9 cellular contexts compared by ENCODE assay signal in genomic region chr9:36150529-36151305, GRCh38. TPM values are rescaled to one million over a fixed set of nuclear protein-coding genes. Genes with fewer than 3 reads are reported as not detected.
DNase-seq lines count a peak whose midpoint lies in the region; ATAC-seq and TF ChIP-seq lines count a peak whose summit lies in the region.
"Had no signal": no experiment of that assay in that cellular context is flagged by ENCODE, and none has a peak within 500 bp of the region (broad histone marks: within the 10 kb centered on the region; RNA-seq: fewer than 3 reads in every experiment).

No MANE protein-coding gene starts in this region.

- POLR2A ChIA-PET in CD4-positive, alpha-beta T cell (lab: Charles Lee) = interaction anchor here (1.3 to 3.4 kb wide), 6 partner anchors 8 to 48 kb away, joined by 4 to 20 read pairs (median 11); partner anchors contain the start of genes CLTA and GLIPR2

- no peaks in the 10 kb centered on the region for H3K27me3 ChIP-seq in CD4-positive, alpha-beta T cell (ENCODE audit: control insufficient read depth, insufficient read depth, low read length)
- H3K27me3 ChIP-seq in MM.1S (replicated peaks; ENCODE audit: insufficient read depth, low read length) (no peaks in the 10 kb centered on the region), colonic mucosa (no peaks in the 10 kb centered on the region)

- peaks cover 7% of the 10 kb centered on the region for H3K9me3 Mint-ChIP-seq in CD4-positive, alpha-beta T cell
- H3K9me3 Mint-ChIP-seq in nephron progenitor cell = peaks cover 19% of the 10 kb centered on the region

- H3K79me2 ChIP-seq in MM.1S (ENCODE audit: low read length) = 0 out of 2 replicates have a peak, but pooled peaks cover 2% of the 10 kb centered on the region

- peak overlapping the region; percentile 57 for H3K4me3 ChIP-seq in MM.1S (ENCODE audit: low read length)
- H3K4me3 ChIP-seq in colonic mucosa = no peak overlapping the region

- intact Hi-C loops in CD4-positive, alpha-beta T cell (cut with DNase I, micrococcal nuclease) = loop anchor here in 1 of 2 experiments (1.0 to 5.0 kb wide), 2 partner anchors 14 to 1773 kb away; partner anchors contain the start of genes GLIPR2 and MYORG
- intact Hi-C loops in colonic mucosa (cut with DNase I) = no loop called here

- H3K4me2 ChIP-seq in MM.1S (ENCODE audit: low read depth, low read length) = peak overlapping the region; percentile 94

- peaks cover 59% of the 10 kb centered on the region for H3K36me3 Mint-ChIP-seq in CD4-positive, alpha-beta T cell (ENCODE audit: low read depth)
- H3K36me3 Mint-ChIP-seq in nephron progenitor cell (ENCODE audit: low read depth) = peaks cover 35% of the 10 kb centered on the region

- H3K27me3 Mint-ChIP-seq in CD4-positive, alpha-beta T cell = no peaks in the 10 kb centered on the region
- no peaks in the 10 kb centered on the region for H3K27me3 Mint-ChIP-seq in nephron progenitor cell (ENCODE audit: low read depth, poor library complexity)

- H3K9ac ChIP-seq in MM.1S (ENCODE audit: low read length) (peak overlapping the region; percentile 84), colonic mucosa (ENCODE audit: low read depth in 2 of 2, low read length in 2 of 2) (peak overlapping the region in 1 of 2 donors; percentile 6)

- peaks cover 6% of the 10 kb centered on the region for H3K9me3 ChIP-seq in CD4-positive, alpha-beta T cell (ENCODE audit: control insufficient read depth, low read length)
- H3K9me3 ChIP-seq in MM.1S (replicated peaks; ENCODE audit: insufficient read depth, low read length) (no peaks in the 10 kb centered on the region), colonic mucosa (no peaks in the 10 kb centered on the region)

- CTCF ChIA-PET in CD4-positive, alpha-beta T cell (lab: Charles Lee) = interaction anchor here (1.0 to 4.6 kb wide), 4 partner anchors 14 to 47 kb away, joined by 3 to 15 read pairs (median 8); partner anchors contain the start of gene GLIPR2

- H3K4me1 ChIP-seq in MM.1S (ENCODE audit: low read length) (peaks cover 52% of the 10 kb centered on the region), colonic mucosa (peaks cover 4% of the 10 kb centered on the region)

- H3K4me1 Mint-ChIP-seq in CD4-positive, alpha-beta T cell (ENCODE audit: low read depth) = peaks cover 75% of the 10 kb centered on the region
- peaks cover 30% of the 10 kb centered on the region for H3K4me1 Mint-ChIP-seq in nephron progenitor cell

- no peaks in the 10 kb centered on the region for H3K9me2 ChIP-seq in MM.1S (replicated peaks; ENCODE audit: insufficient read depth, low read length)

- DNase-seq in CD4-positive, alpha-beta T cell = no peak
- DNase-seq in MM.1S = no peak
- no peak for DNase-seq in colonic mucosa
- DNase-seq in nephron progenitor cell = no peak
- DNase-seq: EL had no signal

- TF ChIP-seq CTCF in CD4-positive, alpha-beta T cell (IDR thresholded peaks at IDR 0.05) = no peak
- TF ChIP-seq CTCF in MM.1S (IDR thresholded peaks at IDR 0.05; ENCODE audit: low read length) = no peak
- TF ChIP-seq CTCF in colonic mucosa (IDR thresholded peaks at IDR 0.05) = no peak
- no peak for TF ChIP-seq CTCF in nephron progenitor cell (IDR thresholded peaks at IDR 0.05)

- peak overlapping the region; percentile 72 for H3K4me3 Mint-ChIP-seq in CD4-positive, alpha-beta T cell
- no peak overlapping the region for H3K4me3 Mint-ChIP-seq in nephron progenitor cell

- H3K27ac ChIP-seq in CD4-positive, alpha-beta T cell (ENCODE audit: low read depth, low read length) = peak overlapping the region; percentile 90
- H3K27ac ChIP-seq in MM.1S (ENCODE audit: low read length) (peak overlapping the region; percentile 94), colonic mucosa (peak overlapping the region; percentile 35)

- H3K36me3 ChIP-seq in MM.1S (replicated peaks; ENCODE audit: insufficient read depth, low read length) = no peaks in the 10 kb centered on the region
- H3K36me3 ChIP-seq in colonic mucosa = no peaks in the 10 kb centered on the region

- no peaks in the 10 kb centered on the region for H4K20me1 ChIP-seq in MM.1S (ENCODE audit: insufficient read depth, low read length)

- ATAC-seq in CD4-positive, alpha-beta T cell (ENCODE audit: poor library complexity) = no peak
- ATAC-seq in GM18907 (IDR thresholded peaks at IDR 0.05; ENCODE audit: unreplicated experiment) = no peak
- no peak for ATAC-seq in HG03442 (IDR thresholded peaks at IDR 0.05; ENCODE audit: unreplicated experiment)
- ATAC-seq in GM19397 (IDR thresholded peaks at IDR 0.05; ENCODE audit: unreplicated experiment) = no peak
- no peak for ATAC-seq in HG02970 (IDR thresholded peaks at IDR 0.05; ENCODE audit: low FRiP score, unreplicated experiment)

- peak overlapping the region; percentile 98 for H3K27ac Mint-ChIP-seq in CD4-positive, alpha-beta T cell
- peak overlapping the region; percentile 25 for H3K27ac Mint-ChIP-seq in nephron progenitor cell

- H3F3A ChIP-seq in MM.1S (ENCODE audit: insufficient read depth, low read length) = peaks cover 48% of the 10 kb centered on the region

- H2AFZ ChIP-seq in MM.1S (ENCODE audit: low read length) = no peak overlapping the region

RNA-seq across cellular contexts. Expression of gene GLIPR2, which starts 14.2 kb away (rescaled TPM):
- total RNA-seq in CD4-positive, alpha-beta T cell = 10 to 100 TPM; 13.6 to 13.7 TPM
- total RNA-seq in colonic mucosa = 10 to 100 TPM; 33.1 to 44.9 TPM

RNA-seq across cellular contexts. Expression of gene CCIN, which starts 18.5 kb away (rescaled TPM):
- total RNA-seq in CD4-positive, alpha-beta T cell = under 1 TPM; 0.22 to 0.36 TPM
- total RNA-seq in colonic mucosa = under 1 TPM in 1 of 2 donors, not detected in 1; 0.32 TPM

RNA-seq across cellular contexts. Expression of gene CLTA, which starts 40.0 kb away (rescaled TPM):
- total RNA-seq in CD4-positive, alpha-beta T cell = 10 to 100 TPM; 32.0 to 32.8 TPM
- 100 to 1,000 TPM; 210 to 312 TPM for total RNA-seq in colonic mucosa

Comparison
In these comparisons a context has a peak if more than half of its experiments do, and no peak if none do; other contexts are left out.
1. H3K27ac ChIP-seq: peak in every context shown above with its lines; median percentile 94 in MM.1S; 90 in CD4-positive, alpha-beta T cell; 35 in colonic mucosa.
2. RNA of gene CLTA, which starts 40.0 kb away (total RNA-seq): 210 to 312 TPM in colonic mucosa; 32.0 to 32.8 TPM in CD4-positive, alpha-beta T cell; every median in the first group is over 4 times any median in the second.